Comparison of ENCODE assay signal across 8 cellular contexts in genomic region chr13:21668665-21669599, GRCh38. TPM values are rescaled to one million over a fixed set of nuclear protein-coding genes. Genes with fewer than 3 reads are reported as not detected.
DNase-seq lines count a peak whose midpoint lies in the region; ATAC-seq and TF ChIP-seq lines count a peak whose summit lies in the region.

No MANE protein-coding gene starts in this region.

- no peaks in the 10 kb centered on the region; the same call in 1 of the 2 replicates for H3K9me3 ChIP-seq in BE2C

- H3K4me1 ChIP-seq in BE2C: no peaks in the 10 kb centered on the region

- peak overlapping the region; percentile 51 to 94 (median 90) for H3K27ac Mint-ChIP-seq in immature natural killer cell

- H3K9me3 Mint-ChIP-seq in immature natural killer cell: peaks cover 0 to 2% (median 0%) of the 10 kb centered on the region in 6 donors

- peak overlapping the region; percentile 87 to 98 (median 93) for H3K4me3 Mint-ChIP-seq in immature natural killer cell

- no peak for TF ChIP-seq CTCF in BE2C (IDR thresholded peaks at IDR 0.05; ENCODE audit: low read depth, low read length)

- H3K27me3 Mint-ChIP-seq in immature natural killer cell (ENCODE audit: low read depth in 3 of 3): peaks cover 16 to 45% (median 36%) of the 10 kb centered on the region in 3 donors

- H3K4me3 ChIP-seq in GM08714 (ENCODE audit: low read length) (peak overlapping the region; percentile 71; the same call in 1 of the 2 replicates), BE2C (ENCODE audit: low read depth, low read length) (no peak overlapping the region)

- no peak for ATAC-seq in GM21723 (IDR thresholded peaks at IDR 0.05; ENCODE audit: unreplicated experiment)

- no peaks in the 10 kb centered on the region for H3K36me3 Mint-ChIP-seq in immature natural killer cell

- peaks cover 40 to 57% of the 10 kb centered on the region in 2 donors for H3K4me1 Mint-ChIP-seq in immature natural killer cell

- DNase-seq in NCI-H526 treated with DMSO at 0.1 percent for 48 hours (lab: John Stamatoyannopoulos, UW): peak; percentile 61
- peak; percentile 18 for DNase-seq in amniotic epithelial cell (ENCODE audit: low read depth)
- DNase-seq in immature natural killer cell: peak; percentile 74 to 79 (median 75)
- DNase-seq in stimulated activated CD4-positive, alpha-beta T cell treated with anti-CD3 and anti-CD28 coated beads, Interleukin-1b, Interleukin-23, amount 100 ng/mL, for 48 hours: peak; percentile 32
- DNase-seq in BE2C: no peak
- DNase-seq in MV-4-11 (lab: John Stamatoyannopoulos, UW): no peak

- H3K27me3 ChIP-seq in BE2C: peaks cover 65% of the 10 kb centered on the region

- no peaks in the 10 kb centered on the region for H3K36me3 ChIP-seq in BE2C

RNA-seq across cellular contexts. Expression of gene FGF9, which starts 1.9 kb away (rescaled TPM):
- polyA plus RNA-seq in immature natural killer cell: under 1 TPM in 2 of 3 donors, not detected in 1; 0.26 to 0.40 TPM
- not detected for polyA plus RNA-seq in BE2C (2012; ENCODE audit: insufficient read depth, insufficient read length, low read depth)

Comparison
In these comparisons a context has a peak if more than half of its experiments do, and no peak if none do; other contexts are left out.
1. DNase-seq: peak in NCI-H526 treated with DMSO at 0.1 percent for 48 hours (single experiment), amniotic epithelial cell (single experiment), immature natural killer cell (3 of 3) and stimulated activated CD4-positive, alpha-beta T cell treated with anti-CD3 and anti-CD28 coated beads, Interleukin-1b, Interleukin-23, amount 100 ng/mL, for 48 hours (single experiment); none in BE2C (single experiment) and MV-4-11 (single experiment).